29 cellular contexts compared by ENCODE assay signal in genomic region chr15:66658057-66658456, GRCh38. TPM values are rescaled to one million over a fixed set of nuclear protein-coding genes. Genes with fewer than 3 reads are reported as not detected.
DNase-seq lines count a peak whose midpoint lies in the region; ATAC-seq, FAIRE-seq and TF ChIP-seq lines count a peak whose summit lies in the region.
"Had no signal": no experiment of that assay in that cellular context is flagged by ENCODE, and none has a peak within 500 bp of the region (broad histone marks: within the 10 kb centered on the region; RNA-seq: fewer than 3 reads in every experiment).

No MANE protein-coding gene starts in this region.

- H3K27ac ChIP-seq in H9 (ENCODE audit: insufficient read length, low read depth, low read length) (no peak overlapping the region), H1 (ENCODE audit: low read depth, low read length) (peak overlapping the region; percentile 23; the same call in 1 of the 2 replicates), right lobe of liver (peak overlapping the region; percentile 42 to 73 (median 54)), smooth muscle cell (ENCODE audit: low read depth) (peak overlapping the region; percentile 26)
- H3K27ac ChIP-seq: brain microvascular endothelial cell, HL-60, uterus had no signal

- H2BK20ac ChIP-seq in H9 (ENCODE audit: low read depth, low read length, poor library complexity, severe bottlenecking) (no peak overlapping the region), H1 (ENCODE audit: low read length) (peak overlapping the region; percentile 80; the same call in 1 of the 2 replicates)

- no peak overlapping the region for H3K4ac ChIP-seq in H9 (ENCODE audit: low read depth, low read length)
- H3K4ac ChIP-seq in H1 (replicated peaks; ENCODE audit: insufficient read length, low read depth, low read length): no peak overlapping the region

- no peak overlapping the region for H3K56ac ChIP-seq in H9 (ENCODE audit: insufficient read length, low read depth, low read length)
- H3K56ac ChIP-seq in H1 (replicated peaks; ENCODE audit: insufficient read length, low read depth, low read length): no peak overlapping the region

- H3K4me1 Mint-ChIP-seq in H9: peaks cover 32 to 54% of the 10 kb centered on the region in 2 experiments
- H3K4me1 Mint-ChIP-seq: stimulated activated naive B cell treated with anti-CD40 and anti-IgM and Interleukin-4, amounts not matched to agents 10 μg/mL and 1 μg/mL and 100 μg/mL, for 72 hours had no signal

- H2BK5ac ChIP-seq in H9 (ENCODE audit: insufficient read length, low read length) (no peak overlapping the region), H1 (ENCODE audit: low read depth, low read length) (peak overlapping the region; percentile 68; the same call in 1 of the 2 replicates)

- H3K36me3 ChIP-seq in H1 (ENCODE audit: control insufficient read depth in 2 of 4, insufficient read depth in 4 of 4, low read length in 3 of 4) (no peaks in the 10 kb centered on the region), right lobe of liver (no peaks in the 10 kb centered on the region), smooth muscle cell (ENCODE audit: low read depth) (no peaks in the 10 kb centered on the region)
- H3K36me3 ChIP-seq: brain microvascular endothelial cell, uterus had no signal

- H4K20me1 ChIP-seq in H9 (ENCODE audit: control insufficient read depth, insufficient read depth, insufficient read length) (no peaks in the 10 kb centered on the region), H1 (replicated peaks in 1 of 2; ENCODE audit: control insufficient read depth in 1 of 2, insufficient read depth in 2 of 2, low read length in 2 of 2) (no peaks in the 10 kb centered on the region), smooth muscle cell (ENCODE audit: low read depth) (no peaks in the 10 kb centered on the region)

- H3K9me3 Mint-ChIP-seq in H9: no peaks in the 10 kb centered on the region; a peak in 1 of 5 replicates
- H3K9me3 Mint-ChIP-seq: activated CD8-positive, alpha-beta T cell treated with anti-CD3 and anti-CD28 coated beads for 36 hours; activated naive CD4-positive, alpha-beta T cell treated with anti-CD3 and anti-CD28 coated beads, Interleukin-2, amount 50 U/mL, for 24 hours; CD8-positive, alpha-beta memory T cell; stimulated activated naive B cell treated with anti-CD40 and anti-IgM and Interleukin-4, amounts not matched to agents 10 μg/mL and 1 μg/mL and 100 μg/mL, for 72 hours had no signal

- no CpG with 5 or more reads among the region's 6 CpGs for WGBS in H9 (ENCODE audit: extremely low coverage, insufficient read length, low lambda C conversion rate)
- 80% methylated on average over 5 of the region's 6 CpGs; no CpG with 5 or more reads in 1 of the 2 experiments for WGBS in H1 (ENCODE audit: extremely low coverage in 1 of 2, insufficient coverage in 1 of 2, insufficient read length in 1 of 2, insufficient replicate concordance in 2 of 2, low coverage in 1 of 2, low lambda C conversion rate in 2 of 2, missing lambda C conversion rate in 1 of 2), 2 experiments
- 46% methylated on average over 5 of the region's 6 CpGs for WGBS in right lobe of liver (ENCODE audit: insufficient coverage, low coverage, low lambda C conversion rate, missing lambda C conversion rate)
- 90% methylated on average over 6 of the region's 6 CpGs for WGBS in smooth muscle cell (ENCODE audit: low lambda C conversion rate)

- POLR2A ChIA-PET in H1 (lab: Charles Lee; ENCODE audit: partially characterized antibody): interaction anchor here (1.2 kb wide), 1 partner anchor 12 kb away, joined by 3 read pairs; no protein-coding TSS in a partner anchor

- no peak overlapping the region for H2BK15ac ChIP-seq in H9 (ENCODE audit: low read depth, low read length)
- 0 out of 2 replicates have a peak overlapping the region, but pooled peaks have one; percentile 61 for H2BK15ac ChIP-seq in H1 (ENCODE audit: low read length)

- no peaks in the 10 kb centered on the region for H3F3A ChIP-seq in smooth muscle cell (ENCODE audit: low read depth)

- no peak overlapping the region for H3K9ac ChIP-seq in H9 (ENCODE audit: extremely low read depth, insufficient read length, low read length)
- peak overlapping the region in 1 of 4 experiments; percentile 2; a peak in 1 of 7 replicates for H3K9ac ChIP-seq in H1 (replicated peaks in 1 of 4; ENCODE audit: extremely low read depth in 1 of 4, low read depth in 3 of 4, low read length in 3 of 4)
- H3K9ac ChIP-seq in smooth muscle cell (ENCODE audit: low read depth): no peak overlapping the region

- H3K4me1 ChIP-seq in H9 (ENCODE audit: insufficient read depth, low read length) (peaks cover 17% of the 10 kb centered on the region), H1 (replicated peaks in 1 of 4; ENCODE audit: control insufficient read depth in 3 of 4, insufficient read depth in 4 of 4, low read length in 3 of 4) (peaks cover 16 to 38% (median 26%) of the 10 kb centered on the region in 4 experiments), right lobe of liver (peaks cover 0 to 16% (median 2%) of the 10 kb centered on the region in 4 donors), smooth muscle cell (ENCODE audit: low read depth) (peaks cover 21% of the 10 kb centered on the region)
- H3K4me1 ChIP-seq: uterus had no signal

- peak overlapping the region; percentile 22 for H3K4me2 ChIP-seq in H9 (ENCODE audit: insufficient read depth, insufficient read length, low read length)
- H3K4me2 ChIP-seq in H1 (ENCODE audit: insufficient read depth in 1 of 2, low read depth in 2 of 2, low read length in 2 of 2): peak overlapping the region; percentile 7 to 35; a peak in 1 of 4 replicates
- H3K4me2 ChIP-seq in smooth muscle cell: no peak overlapping the region

- H3K4me3 ChIP-seq in H1 (ENCODE audit: extremely low read depth in 1 of 4, insufficient read depth in 2 of 4, low read depth in 3 of 4, low read length in 4 of 4): no peak overlapping the region
- no peak overlapping the region for H3K4me3 ChIP-seq in right lobe of liver
- no peak overlapping the region for H3K4me3 ChIP-seq in smooth muscle cell
- H3K4me3 ChIP-seq: uterus had no signal

- ATAC-seq in right lobe of liver: peak in 1 of 4 donors; percentile 3
- no peak for ATAC-seq in GM21576 (IDR thresholded peaks at IDR 0.05; ENCODE audit: unreplicated experiment)
- no peak for ATAC-seq in HG03196 (IDR thresholded peaks at IDR 0.05; ENCODE audit: unreplicated experiment)
- ATAC-seq: activated CD8-positive, alpha-beta T cell treated with anti-CD3 and anti-CD28 coated beads for 36 hours; left colon; naive thymus-derived CD4-positive, alpha-beta T cell; stimulated activated naive B cell treated with anti-CD40 and anti-IgM and Interleukin-4, amounts not matched to agents 10 μg/mL and 1 μg/mL and 100 μg/mL, for 72 hours had no signal

- peaks cover 2% of the 10 kb centered on the region for H3K27me3 Mint-ChIP-seq in H9 (ENCODE audit: low read depth)
- H3K27me3 Mint-ChIP-seq: activated naive CD4-positive, alpha-beta T cell treated with anti-CD3 and anti-CD28 coated beads, Interleukin-2, amount 50 U/mL, for 24 hours had no signal

- no peak overlapping the region for H3K4me3 Mint-ChIP-seq in H9
- H3K4me3 Mint-ChIP-seq: activated CD8-positive, alpha-beta T cell treated with anti-CD3 and anti-CD28 coated beads for 36 hours; activated naive CD4-positive, alpha-beta T cell treated with anti-CD3 and anti-CD28 coated beads, Interleukin-2, amount 50 U/mL, for 24 hours; CD8-positive, alpha-beta memory T cell; naive thymus-derived CD4-positive, alpha-beta T cell; stimulated activated naive B cell treated with anti-CD40 and anti-IgM and Interleukin-4, amounts not matched to agents 10 μg/mL and 1 μg/mL and 100 μg/mL, for 72 hours had no signal

- H3K27ac Mint-ChIP-seq in H9: no peak overlapping the region
- H3K27ac Mint-ChIP-seq: activated CD8-positive, alpha-beta T cell treated with anti-CD3 and anti-CD28 coated beads for 36 hours; activated naive CD4-positive, alpha-beta T cell treated with anti-CD3 and anti-CD28 coated beads, Interleukin-2, amount 50 U/mL, for 24 hours; CD8-positive, alpha-beta memory T cell; naive thymus-derived CD4-positive, alpha-beta T cell; stimulated activated naive B cell treated with anti-CD40 and anti-IgM and Interleukin-4, amounts not matched to agents 10 μg/mL and 1 μg/mL and 100 μg/mL, for 72 hours had no signal

- H3K79me1 ChIP-seq in H9 (ENCODE audit: insufficient read depth, low read depth, low read length, poor library complexity, severe bottlenecking) (no peaks in the 10 kb centered on the region), H1 (ENCODE audit: low read depth, low read length) (no peaks in the 10 kb centered on the region)

- H2AK5ac ChIP-seq in H9 (ENCODE audit: insufficient read length, low read length): no peak overlapping the region
- H2AK5ac ChIP-seq in H1 (ENCODE audit: low read depth, low read length): 0 out of 2 replicates have a peak overlapping the region, but pooled peaks have one; percentile 13

- no peak overlapping the region for H3K18ac ChIP-seq in H9 (ENCODE audit: insufficient read length, low read depth, low read length)
- H3K18ac ChIP-seq in H1 (ENCODE audit: extremely low read depth, low read length): no peak overlapping the region

- H3K36me3 Mint-ChIP-seq in H9 (ENCODE audit: insufficient read depth in 1 of 3, low read depth in 3 of 3): no peaks in the 10 kb centered on the region
- H3K36me3 Mint-ChIP-seq: activated naive CD4-positive, alpha-beta T cell treated with anti-CD3 and anti-CD28 coated beads, Interleukin-2, amount 50 U/mL, for 24 hours; CD8-positive, alpha-beta memory T cell; naive thymus-derived CD4-positive, alpha-beta T cell had no signal

- intact Hi-C loops in right lobe of liver (cut with DNase I): no loop called here

- no peaks in the 10 kb centered on the region for H3K9me3 ChIP-seq in H9 (ENCODE audit: control insufficient read depth, low read depth, low read length)
- H3K9me3 ChIP-seq in H1 (ENCODE audit: insufficient read depth in 2 of 2, low read depth in 1 of 2, low read length in 1 of 2): no peaks in the 10 kb centered on the region
- H3K9me3 ChIP-seq in right lobe of liver: no peaks in the 10 kb centered on the region
- no peaks in the 10 kb centered on the region for H3K9me3 ChIP-seq in smooth muscle cell (replicated peaks; ENCODE audit: low read depth)
- H3K9me3 ChIP-seq: BE2C, uterus had no signal

- TF ChIP-seq POLR2A in H1 (IDR thresholded peaks at IDR 0.05; ENCODE audit: control extremely low read depth in 1 of 2, low read depth in 2 of 2, low read length in 2 of 2): no peak
- TF ChIP-seq POLR2A in right lobe of liver (IDR thresholded peaks at IDR 0.05): no peak

- no peak for TF ChIP-seq EP300 in H1 (IDR thresholded peaks at IDR 0.05; ENCODE audit: borderline replicate concordance in 1 of 2, low read depth in 2 of 2, low read length in 2 of 2)

- H4K5ac ChIP-seq in H9 (ENCODE audit: insufficient read length, low read depth, low read length): no peak overlapping the region
- no peak overlapping the region for H4K5ac ChIP-seq in H1 (ENCODE audit: insufficient read length, low read depth, low read length)

- no peak overlapping the region for H3K14ac ChIP-seq in H9 (ENCODE audit: insufficient read depth, low read length)
- H3K14ac ChIP-seq in H1 (ENCODE audit: insufficient read length): no peak overlapping the region

- TF ChIP-seq CTCF in H9 (conservative IDR thresholded peaks at IDR 0.05) (no peak), H1 (IDR thresholded peaks at IDR 0.05; ENCODE audit: control extremely low read depth in 1 of 3, insufficient read depth in 1 of 3, low read depth in 1 of 3, low read length in 3 of 3) (no peak), right lobe of liver (IDR thresholded peaks at IDR 0.05) (no peak), smooth muscle cell (IDR thresholded peaks at IDR 0.05; ENCODE audit: borderline replicate concordance, insufficient read depth, poor library complexity, severe bottlenecking) (no peak)

- no peak overlapping the region for H3T11ph ChIP-seq in H9 (ENCODE audit: low read length)

- H3K27me3 ChIP-seq in H9 (ENCODE audit: insufficient read depth, low read length): no peaks in the 10 kb centered on the region
- peaks cover 0 to 2% (median 0%) of the 10 kb centered on the region in 4 experiments; a peak in 1 of 7 replicates for H3K27me3 ChIP-seq in H1 (replicated peaks in 1 of 4; ENCODE audit: control insufficient read depth in 3 of 4, extremely low read depth in 1 of 4, insufficient read depth in 3 of 4, low read length in 3 of 4)
- no peaks in the 10 kb centered on the region for H3K27me3 ChIP-seq in right lobe of liver
- no peaks in the 10 kb centered on the region for H3K27me3 ChIP-seq in smooth muscle cell (ENCODE audit: low read depth)
- H3K27me3 ChIP-seq: BE2C, brain microvascular endothelial cell, uterus had no signal

- H3K79me2 ChIP-seq in H9 (ENCODE audit: insufficient read depth, low read length) (0 out of 2 replicates have a peak, but pooled peaks cover 2% of the 10 kb centered on the region), H1 (ENCODE audit: control insufficient read depth in 1 of 2, insufficient read depth in 2 of 2, low read length in 2 of 2) (no peaks in the 10 kb centered on the region), smooth muscle cell (ENCODE audit: low read depth) (no peaks in the 10 kb centered on the region)

- no peak overlapping the region for H2BK120ac ChIP-seq in H9 (ENCODE audit: low read depth, low read length, poor library complexity, severe bottlenecking)
- peak overlapping the region; percentile 7 for H2BK120ac ChIP-seq in H1 (replicated peaks; ENCODE audit: low read depth, low read length)

- no peak overlapping the region for H3K23ac ChIP-seq in H9 (ENCODE audit: insufficient read length, low read depth, low read length)
- no peak overlapping the region for H3K23ac ChIP-seq in H1 (ENCODE audit: insufficient read length)

- H4K91ac ChIP-seq in H9 (ENCODE audit: insufficient read length, low read depth, low read length) (no peak overlapping the region), H1 (replicated peaks; ENCODE audit: insufficient read length, low read length) (no peak overlapping the region)

- no peak overlapping the region for H2BK12ac ChIP-seq in H9 (ENCODE audit: insufficient read length, low read depth, low read length)
- peak overlapping the region; percentile 93; the same call in 1 of the 2 replicates for H2BK12ac ChIP-seq in H1 (ENCODE audit: low read depth, low read length)

- TF ChIP-seq RAD21 in H1 (IDR thresholded peaks at IDR 0.05 in 1 of 2, conservative IDR thresholded peaks at IDR 0.05 in 1 of 2; ENCODE audit: low read depth in 2 of 2, low read length in 2 of 2): no peak

- FAIRE-seq in H1 (lab: Jason Lieb, UNC): no peak
- FAIRE-seq: GM19239 had no signal

- H4K8ac ChIP-seq in H9 (replicated peaks; ENCODE audit: insufficient read length, low read depth, low read length): no peak overlapping the region
- no peak overlapping the region for H4K8ac ChIP-seq in H1 (ENCODE audit: extremely low read depth, insufficient read depth, low read length)

- CTCF ChIA-PET in H1 (lab: Charles Lee; ENCODE audit: partially characterized antibody): interaction anchor here (1.1 to 1.8 kb wide), 3 partner anchors 40 to 194 kb away, joined by 3 to 6 read pairs (median 4); no protein-coding TSS in a partner anchor

- H2AFZ ChIP-seq in H9 (ENCODE audit: low read length) (no peak overlapping the region), H1 (ENCODE audit: low read length) (no peak overlapping the region), smooth muscle cell (ENCODE audit: low read depth) (no peak overlapping the region)

- H3K23me2 ChIP-seq in H9 (ENCODE audit: insufficient read length, low read depth, low read length, poor library complexity, severe bottlenecking) (peaks cover 6% of the 10 kb centered on the region), H1 (ENCODE audit: low read depth, low read length) (peaks cover 8% of the 10 kb centered on the region; the same call in 1 of the 2 replicates)

- DNase-seq in H9 (no peak), H1 (ENCODE audit: low read depth in 1 of 2, low spot score in 2 of 2) (no peak), right lobe of liver (no peak), smooth muscle cell (lab: John Stamatoyannopoulos, UW; ENCODE audit: unreplicated experiment) (no peak), Kasumi-1 (lab: John Stamatoyannopoulos, UW) (no peak), dermis blood vessel endothelial cell (no peak)
- DNase-seq: activated CD8-positive, alpha-beta memory T cell treated with anti-CD3 and anti-CD28 coated beads, Interleukin-2, amount 50 U/mL, for 48 hours; activated CD8-positive, alpha-beta T cell treated with anti-CD3 and anti-CD28 coated beads for 36 hours; amygdala; BE2C; brain microvascular endothelial cell; CD8-positive, alpha-beta memory T cell; left colon; midbrain; naive thymus-derived CD4-positive, alpha-beta T cell; NCI-H1417 treated with DMSO at 0.1 percent for 48 hours; NCI-H2107; NCI-H345; occipital lobe; SHP77; stimulated activated naive B cell treated with anti-CD40 and anti-IgM and Interleukin-4, amounts not matched to agents 10 μg/mL and 1 μg/mL and 100 μg/mL, for 72 hours; substantia nigra; SW 1271; uterus had no signal

RNA-seq across cellular contexts. Expression of gene SMAD6, which starts 44.0 kb away (rescaled TPM):
- total RNA-seq in H9 (2021): 6.0 and 6.8 TPM in 2 replicates
- total RNA-seq in H1 (2021; fragmentation: NEBNext Ultra II Directional; extraction: Animal tissue kit (Norgen Biotek cat#: 25700)): 7.0 and 7.6 TPM in 2 replicates
- 1.8 and 3.4 TPM in 2 replicates for polyA plus RNA-seq in H1 (2011; rRNA removed)
- 2.6 TPM for polyA plus RNA-seq in H1 (2011; cell fraction: cytosol; rRNA removed)
- polyA plus RNA-seq in H1 (2011; cell fraction: nucleus; rRNA removed): 11.4 TPM
- 2.9 to 3.9 TPM (median 3.1 TPM) in 4 replicates for polyA plus RNA-seq in H1 (2012, experiment 1 of 2)
- polyA plus RNA-seq in H1 (2012, experiment 2 of 2): 2.1 TPM
- polyA plus RNA-seq in H1 (2013, experiment 1 of 2): 1.9 TPM
- polyA plus RNA-seq in H1 (2013, experiment 2 of 2): 2.1 TPM
- 3.9 and 6.1 TPM in 2 replicates for polyA minus RNA-seq in H1 (2011; rRNA and poly(A)+ RNA removed)
- 6.3 TPM for polyA minus RNA-seq in H1 (2011; cell fraction: cytosol; rRNA and poly(A)+ RNA removed)
- 12.2 TPM for polyA minus RNA-seq in H1 (2011; cell fraction: nucleus; rRNA and poly(A)+ RNA removed)
- total RNA-seq in right lobe of liver: 10 to 100 TPM; 10.5 to 17.2 (median 12.3) TPM
- 41.6 and 42.6 TPM in 2 replicates for total RNA-seq in smooth muscle cell
- polyA plus RNA-seq in smooth muscle cell: 37.9 and 44.0 TPM in 2 replicates
- 10.1 and 11.9 TPM in 2 replicates for total RNA-seq in dermis blood vessel endothelial cell
- polyA plus RNA-seq: CD8-positive, alpha-beta memory T cell; naive thymus-derived CD4-positive, alpha-beta T cell had no signal
